35 cellular contexts compared by ENCODE assay signal in genomic region chr11:90344546-90344945, GRCh38.
"Had no signal": no experiment of that assay in that cellular context is flagged by ENCODE, and none has a peak within 500 bp of the region (broad histone marks: within the 10 kb centered on the region; RNA-seq: fewer than 3 reads in every experiment).

No MANE protein-coding gene starts in this region.

- H3K4me3 Mint-ChIP-seq: activated naive CD8-positive, alpha-beta T cell treated with anti-CD3 and anti-CD28 coated beads for 36 hours; endodermal cell; naive thymus-derived CD8-positive, alpha-beta T cell; neural crest cell; stimulated activated memory B cell treated with anti-CD40 and anti-IgM and Interleukin-4, amounts not matched to agents 10 μg/mL and 1 μg/mL and 100 μg/mL, for 72 hours; stimulated activated naive CD8-positive, alpha-beta T cell treated with anti-CD3 and anti-CD28 coated beads, Interleukin-15, amount 100 ng/mL, for 72 hours had no signal

- FAIRE-seq: islet of Langerhans, pancreas, small intestine had no signal

- H3K4me1 ChIP-seq: adrenal gland, body of pancreas, esophagus squamous epithelium, left lung, lower lobe of right lung, pancreas, prostate gland, sigmoid colon, thyroid gland, upper lobe of right lung had no signal

- H3K9me3 Mint-ChIP-seq: activated naive CD8-positive, alpha-beta T cell treated with anti-CD3 and anti-CD28 coated beads for 36 hours; endodermal cell; naive thymus-derived CD8-positive, alpha-beta T cell; neural crest cell; stimulated activated memory B cell treated with anti-CD40 and anti-IgM and Interleukin-4, amounts not matched to agents 10 μg/mL and 1 μg/mL and 100 μg/mL, for 72 hours; stimulated activated naive CD8-positive, alpha-beta T cell treated with anti-CD3 and anti-CD28 coated beads, Interleukin-15, amount 100 ng/mL, for 72 hours had no signal

- H3K27ac Mint-ChIP-seq: activated naive CD8-positive, alpha-beta T cell treated with anti-CD3 and anti-CD28 coated beads for 36 hours; endodermal cell; naive thymus-derived CD8-positive, alpha-beta T cell; stimulated activated memory B cell treated with anti-CD40 and anti-IgM and Interleukin-4, amounts not matched to agents 10 μg/mL and 1 μg/mL and 100 μg/mL, for 72 hours; stimulated activated naive CD8-positive, alpha-beta T cell treated with anti-CD3 and anti-CD28 coated beads, Interleukin-15, amount 100 ng/mL, for 72 hours had no signal

- H3K27ac ChIP-seq: adrenal gland, body of pancreas, coronary artery, epithelial cell of prostate, esophagus squamous epithelium, left lung, lower lobe of right lung, pancreas, prostate gland, sigmoid colon, thyroid gland, upper lobe of right lung, WERI-Rb-1 had no signal

- DNase-seq: activated CD4-positive, alpha-beta T cell treated with anti-CD3 and anti-CD28 coated beads for 48 hours; activated CD4-positive, alpha-beta T cell treated with anti-CD3 and anti-CD28 coated beads, Interleukin-2, amount 50 U/mL, for 48 hours; activated CD8-positive, alpha-beta memory T cell treated with anti-CD3 and anti-CD28 coated beads for 24 hours; activated effector memory CD4-positive, alpha-beta T cell treated with Interleukin-2 at 50 U/mL for 16 hours; activated naive CD4-positive, alpha-beta T cell treated with Interleukin-2 at 50 U/mL for 16 hours; activated naive CD8-positive, alpha-beta T cell treated with anti-CD3 and anti-CD28 coated beads for 36 hours; adrenal gland; aorta; body of pancreas; endodermal cell; esophagus squamous epithelium; foreskin melanocyte; left lung; lower lobe of right lung; mesenchymal stem cell; naive thymus-derived CD8-positive, alpha-beta T cell; nucleus accumbens; pancreas; retina; sigmoid colon; small intestine; stimulated activated CD4-positive, alpha-beta T cell treated with anti-CD3 and anti-CD28 coated beads, Interleukin-4, amount 100 ng/mL, for 4 hours; stimulated activated CD8-positive, alpha-beta memory T cell treated with anti-CD3 and anti-CD28 coated beads, Interleukin-4, amount 100 ng/mL, for 48 hours; stimulated activated naive CD8-positive, alpha-beta T cell treated with anti-CD3 and anti-CD28 coated beads, Interleukin-15, amount 100 ng/mL, for 72 hours; T-helper 9 cell; thyroid gland; upper lobe of right lung; WERI-Rb-1 had no signal

- H3K4me1 Mint-ChIP-seq: activated naive CD8-positive, alpha-beta T cell treated with anti-CD3 and anti-CD28 coated beads for 36 hours; endodermal cell; naive thymus-derived CD8-positive, alpha-beta T cell; neural crest cell; stimulated activated memory B cell treated with anti-CD40 and anti-IgM and Interleukin-4, amounts not matched to agents 10 μg/mL and 1 μg/mL and 100 μg/mL, for 72 hours; stimulated activated naive CD8-positive, alpha-beta T cell treated with anti-CD3 and anti-CD28 coated beads, Interleukin-15, amount 100 ng/mL, for 72 hours had no signal

- ATAC-seq: activated CD4-positive, CD25-positive, alpha-beta regulatory T cell treated with anti-CD3 and anti-CD28 coated beads, Interleukin-2, amount 50 U/mL, for 24 hours; body of pancreas; left lung; lower lobe of right lung; naive thymus-derived CD8-positive, alpha-beta T cell; pancreas; stimulated activated naive CD8-positive, alpha-beta T cell treated with anti-CD3 and anti-CD28 coated beads, Interleukin-15, amount 100 ng/mL, for 72 hours; upper lobe of right lung had no signal

- H3K36me3 Mint-ChIP-seq: activated naive CD8-positive, alpha-beta T cell treated with anti-CD3 and anti-CD28 coated beads for 36 hours; naive thymus-derived CD8-positive, alpha-beta T cell; stimulated activated memory B cell treated with anti-CD40 and anti-IgM and Interleukin-4, amounts not matched to agents 10 μg/mL and 1 μg/mL and 100 μg/mL, for 72 hours had no signal

- H3K27me3 Mint-ChIP-seq: stimulated activated memory B cell treated with anti-CD40 and anti-IgM and Interleukin-4, amounts not matched to agents 10 μg/mL and 1 μg/mL and 100 μg/mL, for 72 hours had no signal

- H3K4me3 ChIP-seq: adrenal gland, body of pancreas, coronary artery, esophagus squamous epithelium, left lung, lower lobe of right lung, pancreas, prostate gland, sigmoid colon, thyroid gland, upper lobe of right lung had no signal

- H3K27me3 ChIP-seq: adrenal gland, body of pancreas, esophagus squamous epithelium, left lung, pancreas, sigmoid colon, thyroid gland, upper lobe of right lung had no signal

- H3K9me3 ChIP-seq: adrenal gland, body of pancreas, esophagus squamous epithelium, left lung, lower lobe of right lung, pancreas, prostate gland, sigmoid colon, thyroid gland, upper lobe of right lung had no signal

- H3K36me3 ChIP-seq: adrenal gland, esophagus squamous epithelium, left lung, lower lobe of right lung, pancreas, prostate gland, sigmoid colon, thyroid gland, upper lobe of right lung, WERI-Rb-1 had no signal
